In the genomic region with DNA sequence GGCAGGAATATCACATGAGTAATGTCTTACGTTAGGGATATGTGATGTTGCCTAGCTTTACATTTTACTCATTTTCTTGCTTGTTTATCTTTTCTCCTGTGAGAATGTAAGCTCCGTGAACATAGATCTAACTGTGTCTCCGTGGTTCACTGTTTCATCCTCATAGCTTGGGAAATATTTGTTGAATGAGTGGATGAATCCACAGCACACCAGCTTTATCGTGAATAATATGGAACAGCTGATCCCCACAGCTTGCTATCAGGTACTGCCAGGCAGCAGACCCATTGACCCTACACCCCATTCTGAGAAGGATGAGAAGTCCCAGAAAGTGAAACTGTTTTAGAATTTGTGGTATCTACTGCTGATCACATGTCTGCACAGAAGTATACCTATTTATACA, we compare ENCODE assay signal across 17 cellular contexts.
A peak's percentile ranks its signal among the peaks of the same experiment; 100 is the strongest.
DNase-seq lines count a peak whose midpoint lies in the region; ATAC-seq, FAIRE-seq and TF ChIP-seq lines count a peak whose summit lies in the region.
"Had no signal": no experiment of that assay in that cellular context is flagged by ENCODE, and none has a peak within 500 bp of the region (broad histone marks: within the 10 kb centered on the region; RNA-seq: fewer than 3 reads in every experiment).

No MANE protein-coding gene starts in this region.

- POLR2A ChIA-PET in PC-3 (lab: Charles Lee; ENCODE audit: unreplicated experiment) = interaction anchor here (0.6 kb wide), 1 partner anchor 13 kb away, joined by 3 read pairs; no protein-coding TSS in a partner anchor
- POLR2A ChIA-PET in H1 (lab: Charles Lee; ENCODE audit: partially characterized antibody) = no interaction called here

- H2BK20ac ChIP-seq in H1 (ENCODE audit: low read length) = no peak overlapping the region

- H4K8ac ChIP-seq in H1 (ENCODE audit: extremely low read depth, insufficient read depth, low read length) = no peak overlapping the region

- no peaks in the 10 kb centered on the region for H3K79me2 ChIP-seq in PC-3 (ENCODE audit: low read length)
- H3K79me2 ChIP-seq in H1 (ENCODE audit: control insufficient read depth in 1 of 2, insufficient read depth in 2 of 2, low read length in 2 of 2) = no peaks in the 10 kb centered on the region

- ATAC-seq in GM18861 (IDR thresholded peaks at IDR 0.05; ENCODE audit: unreplicated experiment) = peak; percentile 69
- peak; percentile 79 for ATAC-seq in PC-3
- ATAC-seq in HG03097 (IDR thresholded peaks at IDR 0.05; ENCODE audit: low FRiP score, unreplicated experiment) = no peak
- ATAC-seq: CD8-positive, alpha-beta T cell; heart right ventricle; left cardiac atrium; natural killer cell; Panc1 had no signal

- H3K4ac ChIP-seq in H1 (replicated peaks; ENCODE audit: insufficient read length, low read depth, low read length) = no peak overlapping the region

- H2BK12ac ChIP-seq in H1 (ENCODE audit: low read depth, low read length) = no peak overlapping the region

- DNase-seq in PC-3 = peak; percentile 36
- DNase-seq in H1 (ENCODE audit: low read depth in 1 of 2, low spot score in 2 of 2) = no peak
- DNase-seq in pulmonary artery endothelial cell (ENCODE audit: low read depth, low spot score) = peak; percentile 7
- DNase-seq in DMS 273 treated with DMSO at 0.1 percent for 48 hours (lab: John Stamatoyannopoulos, UW) = no peak
- no peak for DNase-seq in NCI-H446 treated with DMSO at 0.1 percent for 48 hours (lab: John Stamatoyannopoulos, UW)
- DNase-seq in NCI-H1417 (lab: John Stamatoyannopoulos, UW) = no peak
- DNase-seq: activated CD4-positive, alpha-beta T cell treated with anti-CD3 and anti-CD28 coated beads for 1 hour; activated T-cell treated with anti-CD3 and anti-CD28 coated beads, Interleukin-2, amount 50 U/mL, for 1 hour; CD8-positive, alpha-beta T cell; effector memory CD4-positive, alpha-beta T cell; heart right ventricle; left cardiac atrium; natural killer cell; sigmoid colon had no signal

- BruUV-seq in PC-3 (replicated peaks; lab: Mats Ljungman, UMichigan) = no TSS peak

- CTCF ChIA-PET in PC-3 (lab: Charles Lee) (interaction anchor here (1.2 kb wide), 1 partner anchor 26 kb away, joined by 3 read pairs; no protein-coding TSS in a partner anchor), H1 (lab: Charles Lee; ENCODE audit: partially characterized antibody) (interaction anchor here (0.5 to 1.3 kb wide), 3 partner anchors 12 to 134 kb away, joined by 3 to 4 read pairs (median 3); no protein-coding TSS in a partner anchor)

- H3K9ac ChIP-seq in PC-3 (ENCODE audit: low read length) (no peak overlapping the region), H1 (replicated peaks in 1 of 4; ENCODE audit: extremely low read depth in 1 of 4, low read depth in 3 of 4, low read length in 3 of 4) (no peak overlapping the region)

- TF ChIP-seq EP300 in H1 (IDR thresholded peaks at IDR 0.05; ENCODE audit: borderline replicate concordance in 1 of 2, low read depth in 2 of 2, low read length in 2 of 2) = no peak

- no peaks in the 10 kb centered on the region for H3K27me3 ChIP-seq in PC-3 (ENCODE audit: low read length)
- no peaks in the 10 kb centered on the region for H3K27me3 ChIP-seq in H1 (replicated peaks in 1 of 4; ENCODE audit: control insufficient read depth in 3 of 4, extremely low read depth in 1 of 4, insufficient read depth in 3 of 4, low read length in 3 of 4)
- H3K27me3 ChIP-seq: heart right ventricle, sigmoid colon had no signal

- WGBS in H1 (ENCODE audit: extremely low coverage in 1 of 2, insufficient coverage in 1 of 2, insufficient read length in 1 of 2, insufficient replicate concordance in 2 of 2, low coverage in 1 of 2, low lambda C conversion rate in 2 of 2, missing lambda C conversion rate in 1 of 2), 2 experiments = 77% methylated on average over 4 of the region's 4 CpGs; no CpG with 5 or more reads in 1 of the 2 experiments

- H4K91ac ChIP-seq in H1 (replicated peaks; ENCODE audit: insufficient read length, low read length) = no peak overlapping the region

- H3K23ac ChIP-seq in H1 (ENCODE audit: insufficient read length) = no peak overlapping the region

- H3K27ac ChIP-seq in PC-3 (ENCODE audit: low read length) = no peak overlapping the region
- no peak overlapping the region for H3K27ac ChIP-seq in H1 (ENCODE audit: low read depth, low read length)
- H3K27ac ChIP-seq: heart right ventricle, sigmoid colon had no signal

- no peak overlapping the region for H2BK5ac ChIP-seq in H1 (ENCODE audit: low read depth, low read length)

- no peak overlapping the region for H3K14ac ChIP-seq in H1 (ENCODE audit: insufficient read length)

- no peak overlapping the region for H2AK5ac ChIP-seq in H1 (ENCODE audit: low read depth, low read length)

- H3K56ac ChIP-seq in H1 (replicated peaks; ENCODE audit: insufficient read length, low read depth, low read length) = no peak overlapping the region

- H3K4me3 ChIP-seq in PC-3 (ENCODE audit: low read length) = peak overlapping the region; percentile 55
- no peak overlapping the region for H3K4me3 ChIP-seq in H1 (ENCODE audit: extremely low read depth in 1 of 4, insufficient read depth in 2 of 4, low read depth in 3 of 4, low read length in 4 of 4)
- H3K4me3 ChIP-seq: heart right ventricle, sigmoid colon had no signal

- no peak for FAIRE-seq in H1 (lab: Jason Lieb, UNC)

- H4K5ac ChIP-seq in H1 (ENCODE audit: insufficient read length, low read depth, low read length) = no peak overlapping the region

- H3K36me3 ChIP-seq in PC-3 (ENCODE audit: low read depth, low read length) = no peaks in the 10 kb centered on the region
- no peaks in the 10 kb centered on the region for H3K36me3 ChIP-seq in H1 (ENCODE audit: control insufficient read depth in 2 of 4, insufficient read depth in 4 of 4, low read length in 3 of 4)
- H3K36me3 ChIP-seq: heart right ventricle, sigmoid colon had no signal

- H3F3A ChIP-seq in PC-3 (ENCODE audit: low read length, unreplicated experiment) = no peaks in the 10 kb centered on the region

- H3K23me2 ChIP-seq in H1 (ENCODE audit: low read depth, low read length) = no peaks in the 10 kb centered on the region; the same call in 1 of the 2 replicates

- intact Hi-C loops in PC-3 (cut with micrococcal nuclease) = no loop called here

- H4K20me1 ChIP-seq in PC-3 (ENCODE audit: low read length) (no peaks in the 10 kb centered on the region), H1 (replicated peaks in 1 of 2; ENCODE audit: control insufficient read depth in 1 of 2, insufficient read depth in 2 of 2, low read length in 2 of 2) (no peaks in the 10 kb centered on the region)

- H3K4me1 ChIP-seq in PC-3 (ENCODE audit: insufficient read depth, low read length) (peaks cover 8% of the 10 kb centered on the region; the same call in 1 of the 2 replicates), H1 (replicated peaks in 1 of 4; ENCODE audit: control insufficient read depth in 3 of 4, insufficient read depth in 4 of 4, low read length in 3 of 4) (no peaks in the 10 kb centered on the region)
- H3K4me1 ChIP-seq: heart right ventricle, sigmoid colon had no signal

- no peak overlapping the region for H3K18ac ChIP-seq in H1 (ENCODE audit: extremely low read depth, low read length)

- H2AFZ ChIP-seq in PC-3 (ENCODE audit: low read length) = peak overlapping the region; percentile 64
- H2AFZ ChIP-seq in H1 (ENCODE audit: low read length) = 0 out of 2 replicates have a peak overlapping the region, but pooled peaks have one; percentile 59

- peak overlapping the region; percentile 80 for H3K4me2 ChIP-seq in PC-3 (ENCODE audit: low read length)
- H3K4me2 ChIP-seq in H1 (ENCODE audit: insufficient read depth in 1 of 2, low read depth in 2 of 2, low read length in 2 of 2) = no peak overlapping the region

- H3K9me3 ChIP-seq in PC-3 (ENCODE audit: low read length) (no peaks in the 10 kb centered on the region), H1 (ENCODE audit: insufficient read depth in 2 of 2, low read depth in 1 of 2, low read length in 1 of 2) (no peaks in the 10 kb centered on the region)
- H3K9me3 ChIP-seq: heart right ventricle, sigmoid colon had no signal

- TF ChIP-seq POLR2A in H1 (IDR thresholded peaks at IDR 0.05; ENCODE audit: control extremely low read depth in 1 of 2, low read depth in 2 of 2, low read length in 2 of 2) = no peak

- TF ChIP-seq CTCF in PC-3 (conservative IDR thresholded peaks at IDR 0.05; ENCODE audit: low read depth, low read length) (no peak), H1 (IDR thresholded peaks at IDR 0.05; ENCODE audit: control extremely low read depth in 1 of 3, insufficient read depth in 1 of 3, low read depth in 1 of 3, low read length in 3 of 3) (no peak)

- no peaks in the 10 kb centered on the region for H3K9me2 ChIP-seq in PC-3 (replicated peaks; ENCODE audit: low read length)

- H3K79me1 ChIP-seq in H1 (ENCODE audit: low read depth, low read length) = no peaks in the 10 kb centered on the region

- TF ChIP-seq RAD21 in H1 (IDR thresholded peaks at IDR 0.05 in 1 of 2, conservative IDR thresholded peaks at IDR 0.05 in 1 of 2; ENCODE audit: low read depth in 2 of 2, low read length in 2 of 2) = no peak

- no peak overlapping the region for H2BK120ac ChIP-seq in H1 (replicated peaks; ENCODE audit: low read depth, low read length)

- H2BK15ac ChIP-seq in H1 (ENCODE audit: low read length) = no peak overlapping the region

TF ChIP-seq in H1, 55 proteins besides CTCF, POLR2A, EP300 and RAD21:
- no peak for TF ChIP-seq SIN3A (conservative IDR thresholded peaks at IDR 0.05 in 1 of 2, IDR thresholded peaks at IDR 0.05 in 1 of 2; ENCODE audit: low read depth in 1 of 2, low read length in 2 of 2)
- TF ChIP-seq EGR1 (IDR thresholded peaks at IDR 0.05; ENCODE audit: borderline replicate concordance, low read depth, low read length) = no peak
- no peak for TF ChIP-seq NANOG (IDR thresholded peaks at IDR 0.05; ENCODE audit: insufficient read depth, low read depth, low read length, poor library complexity, severe bottlenecking)
- TF ChIP-seq EZH2 (IDR thresholded peaks at IDR 0.05; ENCODE audit: low read depth, low read length, severe bottlenecking) = no peak
- no peak for TF ChIP-seq GTF2F1 (IDR thresholded peaks at IDR 0.05; ENCODE audit: borderline replicate concordance, low read depth, low read length)

Comparison
In these comparisons a context has a peak if more than half of its experiments do, and no peak if none do; other contexts are left out.
1. DNase-seq: peak in PC-3 (single experiment) and pulmonary artery endothelial cell (single experiment); none in H1 (0 of 2), DMS 273 treated with DMSO at 0.1 percent for 48 hours (single experiment), NCI-H446 treated with DMSO at 0.1 percent for 48 hours (single experiment) and NCI-H1417 (0 of 3).